18 cellular contexts compared by ENCODE assay signal in the genomic region with DNA sequence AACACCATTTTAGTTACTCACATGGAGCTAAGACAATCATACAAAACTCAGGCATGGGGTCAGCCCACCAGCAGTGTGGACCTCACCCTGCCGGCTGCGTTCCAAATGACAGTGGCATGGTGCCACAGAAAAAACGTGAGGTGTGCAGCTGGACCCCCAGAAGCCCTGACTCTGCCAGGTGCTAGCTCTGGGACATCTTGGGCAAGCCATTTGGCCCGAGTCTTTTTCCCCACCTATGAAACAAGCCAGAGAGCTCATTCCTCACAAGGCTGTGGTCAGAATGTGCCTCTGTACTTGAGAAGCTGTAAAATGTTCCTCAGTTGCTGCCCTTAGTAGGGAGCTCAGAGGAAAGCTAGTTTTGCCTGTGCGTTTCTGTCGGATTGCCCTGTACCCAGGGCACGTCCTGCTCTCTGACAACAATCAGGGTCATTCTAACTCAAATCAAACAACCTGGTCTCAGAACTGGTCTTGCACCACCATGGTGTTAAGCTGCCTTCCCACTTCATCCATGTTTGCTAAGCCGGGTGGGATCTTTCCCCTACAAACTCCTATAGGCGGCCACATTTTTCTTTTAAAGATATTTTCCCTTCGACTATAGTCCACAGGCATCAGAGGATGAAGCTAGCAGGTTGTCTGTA. TPM values are rescaled to one million over a fixed set of nuclear protein-coding genes. Genes with fewer than 3 reads are reported as not detected.
DNase-seq lines count a peak whose midpoint lies in the region; ATAC-seq, FAIRE-seq and TF ChIP-seq lines count a peak whose summit lies in the region.
"Had no signal": no experiment of that assay in that cellular context is flagged by ENCODE, and none has a peak within 500 bp of the region (broad histone marks: within the 10 kb centered on the region; RNA-seq: fewer than 3 reads in every experiment).

No MANE protein-coding gene starts in this region.

- H3K27me3 Mint-ChIP-seq in natural killer cell treated with Interleukin-12 subunit alpha and Interleukin-12 subunit beta and Interleukin-15 and Interleukin-18, amount 100 ng/mL, for 72 hours, result no peaks in the 10 kb centered on the region
- H3K27me3 Mint-ChIP-seq in mesothelial cell of epicardium (ENCODE audit: low read depth), result no peaks in the 10 kb centered on the region

- dilution Hi-C loops in IMR-90 (cut with HindIII; ENCODE audit: low sequenced_read_pairs, unreplicated experiment), result no loop called here

- whole genome bisulfite sequencing in IMR-90 (ENCODE audit: extremely low coverage in 2 of 2, insufficient read length in 1 of 2), 2 experiments, result 75% methylated on average over 3 of the region's 10 CpGs; no CpG with 5 or more reads in 1 of the 2 experiments
- 55% methylated on average over 10 of the region's 10 CpGs for WGBS in K562 (ENCODE audit: insufficient coverage, low coverage, missing lambda C conversion rate)

- H2BK20ac ChIP-seq in IMR-90 (ENCODE audit: low read depth, low read length), result peak overlapping the region; percentile 58; the same call in 1 of the 2 replicates

- TF ChIP-seq EP300 in K562 (IDR thresholded peaks at IDR 0.05; ENCODE audit: low read length), result no peak

- H3K79me2 ChIP-seq in K562 (ENCODE audit: control insufficient read depth, insufficient read depth, low read length), result no peaks in the 10 kb centered on the region

- H2BK5ac ChIP-seq in IMR-90 (ENCODE audit: low read depth, low read length, poor library complexity, severe bottlenecking), result no peak overlapping the region

- H3K4ac ChIP-seq in IMR-90 (ENCODE audit: low read depth, low read length), result peak overlapping the region; percentile 76

- peak overlapping the region; percentile 99 for H2BK120ac ChIP-seq in IMR-90 (ENCODE audit: low read depth, low read length)

- H4K20me1 ChIP-seq in BLaER1 treated with 17β-estradiol and CSF1 and Interleukin-3, amounts not matched to agents 10 nM and 100 nM, result no peaks in the 10 kb centered on the region
- H4K20me1 ChIP-seq in IMR-90 (ENCODE audit: insufficient read depth, low read length) (no peaks in the 10 kb centered on the region), K562 (replicated peaks; ENCODE audit: control insufficient read depth, insufficient read depth, low read length) (no peaks in the 10 kb centered on the region)

- H3K27ac Mint-ChIP-seq in natural killer cell treated with Interleukin-12 subunit alpha and Interleukin-12 subunit beta and Interleukin-15 and Interleukin-18, amount 100 ng/mL, for 72 hours, result peak overlapping the region; percentile 25 to 79
- H3K27ac Mint-ChIP-seq in mesothelial cell of epicardium, result no peak overlapping the region

- H3K4me1 ChIP-seq in BLaER1 treated with 17β-estradiol and CSF1 and Interleukin-3, amounts not matched to agents 10 nM and 100 nM, result peaks cover 73 to 98% (median 95%) of the 10 kb centered on the region in 10 experiments
- H3K4me1 ChIP-seq in IMR-90 (ENCODE audit: control insufficient read depth, insufficient read depth, low read length) (peaks cover 19% of the 10 kb centered on the region), K562 (replicated peaks in 1 of 2; ENCODE audit: control insufficient read depth in 2 of 2, insufficient read depth in 2 of 2, low read length in 2 of 2) (peaks cover 0 to 16% of the 10 kb centered on the region in 2 experiments; a peak in 3 of 5 replicates)
- H3K4me1 ChIP-seq: uterus had no signal

- POLR2A ChIA-PET in IMR-90 (lab: Charles Lee; ENCODE audit: unreplicated experiment) (no interaction called here), K562 (lab: Yijun Ruan, JAX) (interaction anchor here (0.6 to 1.6 kb wide), 9 partner anchors 8 to 145 kb away, joined by 3 to 6 read pairs (median 3); no protein-coding TSS in a partner anchor)

- TF ChIP-seq RAD21 in IMR-90 (IDR thresholded peaks at IDR 0.05; ENCODE audit: low read length), result no peak
- no peak for TF ChIP-seq RAD21 in K562 (CRISPR knock-in tag; conservative IDR thresholded peaks at IDR 0.05 in 1 of 2, IDR thresholded peaks at IDR 0.05 in 1 of 2)

- H3K9me1 ChIP-seq in IMR-90 (ENCODE audit: insufficient read depth, low read length), result peaks cover 16% of the 10 kb centered on the region
- no peaks in the 10 kb centered on the region for H3K9me1 ChIP-seq in K562 (ENCODE audit: control insufficient read depth, insufficient read depth, low read length)

- CTCF ChIA-PET in IMR-90 (lab: Yijun Ruan, JAX) (interaction anchor here (0.6 kb wide), 1 partner anchor 26 kb away, joined by 7 read pairs; no protein-coding TSS in a partner anchor), K562 (lab: Yijun Ruan, JAX; ENCODE audit: low intra/inter-chr PET ratio) (no interaction called here)

- H2AFZ ChIP-seq in IMR-90 (replicated peaks; ENCODE audit: low read length, poor library complexity) (peak overlapping the region; percentile 11), K562 (ENCODE audit: low read depth, low read length) (peak overlapping the region; percentile 72; the same call in 1 of the 2 replicates)

- H3K79me1 ChIP-seq in IMR-90 (ENCODE audit: low read depth in 1 of 2, low read length in 2 of 2), result 0 out of 4 replicates have a peak, but pooled peaks cover 0 to 8% of the 10 kb centered on the region in 2 experiments

- peak overlapping the region; percentile 97; the same call in 1 of the 2 replicates for H2AK5ac ChIP-seq in IMR-90 (ENCODE audit: low read depth, low read length)

- no peak for TF ChIP-seq CTCF in IMR-90 (conservative IDR thresholded peaks at IDR 0.05; ENCODE audit: low read depth, low read length)
- no peak for TF ChIP-seq CTCF in K562 (IDR thresholded peaks at IDR 0.05 in 2 of 3, conservative IDR thresholded peaks at IDR 0.05 in 1 of 3; ENCODE audit: insufficient read depth in 2 of 3, low read depth in 1 of 3, low read length in 3 of 3)
- no peak for TF ChIP-seq CTCF in mesothelial cell of epicardium (IDR thresholded peaks at IDR 0.05; ENCODE audit: unreplicated experiment)

- H3K36me3 Mint-ChIP-seq in natural killer cell treated with Interleukin-12 subunit alpha and Interleukin-12 subunit beta and Interleukin-15 and Interleukin-18, amount 100 ng/mL, for 72 hours, result no peaks in the 10 kb centered on the region
- H3K36me3 Mint-ChIP-seq in mesothelial cell of epicardium, result no peaks in the 10 kb centered on the region

- H4K91ac ChIP-seq in IMR-90 (ENCODE audit: insufficient read depth, low read depth, low read length), result peak overlapping the region; percentile 53

- H3K56ac ChIP-seq in IMR-90 (ENCODE audit: extremely low read depth, insufficient read depth, low read length), result no peak overlapping the region

- TF ChIP-seq POLR2A in IMR-90 (IDR thresholded peaks at IDR 0.05; ENCODE audit: low read depth, low read length), result no peak
- no peak for TF ChIP-seq POLR2A in K562 (conservative IDR thresholded peaks at IDR 0.05)

- no peak for DNase-seq in IMR-90
- DNase-seq in K562 (ENCODE audit: extremely low read depth in 1 of 4, low spot score in 3 of 4), result no peak
- no peak for DNase-seq in natural killer cell treated with Interleukin-12 subunit alpha and Interleukin-12 subunit beta and Interleukin-15 and Interleukin-18, amount 100 ng/mL, for 72 hours (ENCODE audit: low spot score)
- DNase-seq in NCI-H524 treated with DMSO at 0.1 percent for 48 hours (lab: John Stamatoyannopoulos, UW), result no peak
- no peak for DNase-seq in NCI-H748 treated with DMSO at 0.1 percent for 48 hours (lab: John Stamatoyannopoulos, UW)
- DNase-seq in mesothelial cell of epicardium (ENCODE audit: low spot score in 2 of 2, unreplicated experiment in 2 of 2), result no peak
- DNase-seq: activated CD4-positive, alpha-beta T cell treated with anti-CD3 and anti-CD28 coated beads for 4 hours; activated effector memory CD4-positive, alpha-beta T cell treated with Interleukin-2 at 50 U/mL for 16 hours; NCI-H1105; NCI-H446 treated with DMSO at 0.1 percent for 48 hours; Peyer's patch; stimulated activated CD4-positive, alpha-beta T cell treated with anti-CD3 and anti-CD28 coated beads, Interleukin-1b, Interleukin-23, amount 100 ng/mL, for 48 hours; uterus had no signal

- in situ Hi-C loops in IMR-90 (cut with MboI; ENCODE audit: low sequenced_read_pairs) (no loop called here), K562 (cut with MboI) (no loop called here)

- peak overlapping the region; percentile 3 to 90 (median 83); a peak in 20 of 22 replicates for H3K9ac ChIP-seq in BLaER1 treated with 17β-estradiol and CSF1 and Interleukin-3, amounts not matched to agents 10 nM and 100 nM
- H3K9ac ChIP-seq in IMR-90 (ENCODE audit: low read depth, low read length), result no peak overlapping the region
- H3K9ac ChIP-seq in K562 (ENCODE audit: insufficient read depth in 1 of 2, low read depth in 2 of 2, low read length in 2 of 2), result no peak overlapping the region

- intact Hi-C loops in IMR-90 (cut with micrococcal nuclease), result loop anchor here (10.0 kb wide), 1 partner anchor 202 kb away; no protein-coding TSS in a partner anchor
- intact Hi-C loops in K562 (cut with micrococcal nuclease), result no loop called here

- H2BK15ac ChIP-seq in IMR-90 (ENCODE audit: low read depth, low read length), result peak overlapping the region; percentile 98; the same call in 2 of the 3 replicates

- peaks cover 56 to 59% of the 10 kb centered on the region in 2 donors for H3K4me1 Mint-ChIP-seq in natural killer cell treated with Interleukin-12 subunit alpha and Interleukin-12 subunit beta and Interleukin-15 and Interleukin-18, amount 100 ng/mL, for 72 hours (ENCODE audit: low read depth in 2 of 2)
- peaks cover 30% of the 10 kb centered on the region for H3K4me1 Mint-ChIP-seq in mesothelial cell of epicardium

- ATAC-seq in IMR-90 (ENCODE audit: low read depth), result no peak
- ATAC-seq in K562, result no peak
- no peak for ATAC-seq in natural killer cell treated with Interleukin-12 subunit alpha and Interleukin-12 subunit beta and Interleukin-15 and Interleukin-18, amount 100 ng/mL, for 72 hours
- no peak for ATAC-seq in HG03432 (IDR thresholded peaks at IDR 0.05; ENCODE audit: unreplicated experiment)

- FAIRE-seq in K562 (lab: Jason Lieb, UNC), result no peak
- FAIRE-seq: G401.6 had no signal

- no peaks in the 10 kb centered on the region for H3K36me3 ChIP-seq in BLaER1 treated with 17β-estradiol and CSF1 and Interleukin-3, amounts not matched to agents 10 nM and 100 nM
- H3K36me3 ChIP-seq in IMR-90 (ENCODE audit: control insufficient read depth, insufficient read depth, low read length), result no peaks in the 10 kb centered on the region
- H3K36me3 ChIP-seq in K562 (ENCODE audit: control insufficient read depth, insufficient read depth, low read length), result no peaks in the 10 kb centered on the region
- H3K36me3 ChIP-seq: Peyer's patch, uterus had no signal

- H3K27me3 ChIP-seq in BLaER1 treated with 17β-estradiol and CSF1 and Interleukin-3, amounts not matched to agents 10 nM and 100 nM, result no peaks in the 10 kb centered on the region
- H3K27me3 ChIP-seq in IMR-90 (ENCODE audit: control insufficient read depth, insufficient read depth, low read length) (no peaks in the 10 kb centered on the region), K562 (ENCODE audit: control insufficient read depth in 2 of 2, insufficient read depth in 2 of 2, low read length in 2 of 2) (no peaks in the 10 kb centered on the region)
- H3K27me3 ChIP-seq: body of pancreas, Peyer's patch, uterus had no signal

- no peaks in the 10 kb centered on the region for H3K9me3 Mint-ChIP-seq in natural killer cell treated with Interleukin-12 subunit alpha and Interleukin-12 subunit beta and Interleukin-15 and Interleukin-18, amount 100 ng/mL, for 72 hours
- H3K9me3 Mint-ChIP-seq in mesothelial cell of epicardium, result no peaks in the 10 kb centered on the region

- H3K27ac ChIP-seq in BLaER1 treated with 17β-estradiol and CSF1 and Interleukin-3, amounts not matched to agents 10 nM and 100 nM, result peak overlapping the region; percentile 47 to 99 (median 97); a peak in 21 of 22 replicates
- H3K27ac ChIP-seq in IMR-90 (ENCODE audit: insufficient read depth, low read length) (no peak overlapping the region), K562 (ENCODE audit: extremely low read depth, low read depth, low read length) (no peak overlapping the region)

- peak overlapping the region; percentile 30; the same call in 1 of the 2 replicates for H3K18ac ChIP-seq in IMR-90 (ENCODE audit: low read depth, low read length)

- peaks cover 0 to 21% (median 7%) of the 10 kb centered on the region in 11 experiments; a peak in 11 of 22 replicates for H3K9me3 ChIP-seq in BLaER1 treated with 17β-estradiol and CSF1 and Interleukin-3, amounts not matched to agents 10 nM and 100 nM (replicated peaks in 1 of 11)
- H3K9me3 ChIP-seq in IMR-90 (ENCODE audit: control insufficient read depth, insufficient read depth, low read length), result no peaks in the 10 kb centered on the region
- no peaks in the 10 kb centered on the region for H3K9me3 ChIP-seq in K562 (replicated peaks; ENCODE audit: control insufficient read depth, insufficient read depth, low read depth, low read length)
- H3K9me3 ChIP-seq: body of pancreas, Peyer's patch, uterus had no signal

- H2AK9ac ChIP-seq in IMR-90 (replicated peaks; ENCODE audit: low read depth, low read length, poor library complexity), result peak overlapping the region; percentile 11

- peak overlapping the region; percentile 4 to 71; a peak in 2 of 4 replicates for H4K8ac ChIP-seq in IMR-90 (ENCODE audit: low read depth in 2 of 2, low read length in 2 of 2)

- H3K14ac ChIP-seq in IMR-90 (replicated peaks; ENCODE audit: low read depth, low read length), result peak overlapping the region; percentile 69; the same call in 1 of the 2 replicates

- H3K4me3 Mint-ChIP-seq in natural killer cell treated with Interleukin-12 subunit alpha and Interleukin-12 subunit beta and Interleukin-15 and Interleukin-18, amount 100 ng/mL, for 72 hours, result no peak overlapping the region
- no peak overlapping the region for H3K4me3 Mint-ChIP-seq in mesothelial cell of epicardium

- H3K4me3 ChIP-seq in BLaER1 treated with 17β-estradiol and CSF1 and Interleukin-3, amounts not matched to agents 10 nM and 100 nM, result peak overlapping the region in 8 of 10 experiments; percentile 13 to 52 (median 38); a peak in 11 of 20 replicates
- H3K4me3 ChIP-seq in IMR-90 (ENCODE audit: insufficient read depth, low read depth, low read length) (no peak overlapping the region), K562 (no peak overlapping the region)
- H3K4me3 ChIP-seq: body of pancreas, Peyer's patch, uterus had no signal

- peak overlapping the region; percentile 5; the same call in 1 of the 2 replicates for H4K5ac ChIP-seq in IMR-90 (ENCODE audit: low read depth, low read length)

- no TSS peak for BruUV-seq in IMR-90 (replicated peaks; lab: Mats Ljungman, UMichigan)
- BruUV-seq in K562 (replicated peaks; lab: Mats Ljungman, UMichigan), result no TSS peak

- peak overlapping the region; percentile 78 to 98 (median 92) for H3K4me2 ChIP-seq in BLaER1 treated with 17β-estradiol and CSF1 and Interleukin-3, amounts not matched to agents 10 nM and 100 nM
- H3K4me2 ChIP-seq in IMR-90 (ENCODE audit: low read depth, low read length) (no peak overlapping the region), K562 (ENCODE audit: insufficient read depth, low read length) (0 out of 2 replicates have a peak overlapping the region, but pooled peaks have one; percentile 1)

- H3K23ac ChIP-seq in IMR-90 (ENCODE audit: low read depth, low read length), result no peak overlapping the region

RNA-seq across cellular contexts. Expression of a gene that starts 44.9 kb away (rescaled TPM):
- total RNA-seq in IMR-90 (2012; rRNA removed), result under 0.01 TPM in 1 of 2 replicates, not detected in the other
- polyA plus RNA-seq in IMR-90 (2012; rRNA removed), result 0.07 and 0.14 TPM in 2 replicates
- polyA plus RNA-seq in IMR-90 (2012; cell fraction: cytosol; rRNA removed), result 0.05 and 0.19 TPM in 2 replicates
- polyA plus RNA-seq in IMR-90 (2012; cell fraction: nucleus; rRNA removed; ENCODE audit: low replicate concordance), result 0.12 TPM in 1 of 2 replicates, not detected in the other
- 0.42 TPM in 1 of 2 replicates, not detected in the other for total RNA-seq in K562 (2011; cell fraction: chromatin; rRNA removed; ENCODE audit: low replicate concordance)
- total RNA-seq in K562 (2011; cell fraction: nucleolus; rRNA removed), result 0.17 and 0.26 TPM in 2 replicates
- 0.15 and 0.92 TPM in 2 replicates for total RNA-seq in K562 (2011; cell fraction: nucleoplasm; rRNA removed)
- 0.08 TPM in 1 of 2 replicates, not detected in the other for total RNA-seq in K562 (2014; rRNA removed)
- total RNA-seq in K562 (2014; rRNA removed; fragmentation: Illumina TruSeq; extraction: Trizol), result 0.07 and 0.29 TPM in 2 replicates
- 0.15 and 0.33 TPM in 2 replicates for total RNA-seq in K562 (2015; rRNA removed; fragmentation: Illumina TruSeq; extraction: Trizol)
- 0.13 and 0.27 TPM in 2 replicates for total RNA-seq in K562 (2021)
- 0.11 and 0.12 TPM in 2 replicates for polyA plus RNA-seq in K562 (2011; rRNA removed)
- polyA plus RNA-seq in K562 (2011; cell fraction: cytosol; rRNA removed), result 0.16 TPM in 1 of 2 replicates, not detected in the other
- polyA plus RNA-seq in K562 (2011; cell fraction: nucleus; rRNA removed), result 0.14 and 0.36 TPM in 2 replicates
- 0.76 and 4.9 TPM in 2 replicates for polyA plus RNA-seq in K562 (2012)
- 0.09 and 0.14 TPM in 2 replicates for polyA plus RNA-seq in K562 (2014; fragmentation: Illumina TruSeq; extraction: Trizol)
- under 1 TPM in 1 of 2 experiments, not detected in 1; 0.07 TPM for polyA plus RNA-seq in K562 (2014; fragmentation: Nextera tagmentation; extraction: Ambion mirVana)
- polyA plus RNA-seq in K562 (2014; rRNA removed), result 0.35 and 0.41 TPM in 2 replicates
- polyA minus RNA-seq in K562 (2011; rRNA and poly(A)+ RNA removed), result 0.11 and 0.12 TPM in 2 replicates
- not detected in 2 replicates for polyA minus RNA-seq in K562 (2011; cell fraction: cytosol; rRNA and poly(A)+ RNA removed)
- polyA minus RNA-seq in K562 (2011; cell fraction: nucleus; rRNA and poly(A)+ RNA removed), result 0.13 and 0.22 TPM in 2 replicates
- 1 to 10 TPM in 1 of 2 donors, under 1 TPM in 1; 0.69 to 1.5 TPM for total RNA-seq in natural killer cell treated with Interleukin-12 subunit alpha and Interleukin-12 subunit beta and Interleukin-15 and Interleukin-18, amount 100 ng/mL, for 72 hours
- total RNA-seq in mesothelial cell of epicardium, result not detected in 3 replicates
- total RNA-seq: mesenteric fat pad had no signal

Comparison
In these comparisons a context has a peak if more than half of its experiments do, and no peak if none do; other contexts are left out.
1. H3K27ac ChIP-seq: peak in BLaER1 treated with 17β-estradiol and CSF1 and Interleukin-3, amounts not matched to agents 10 nM and 100 nM (11 of 11); none in IMR-90 (single experiment) and K562 (single experiment).
2. H3K4me3 ChIP-seq: peak in BLaER1 treated with 17β-estradiol and CSF1 and Interleukin-3, amounts not matched to agents 10 nM and 100 nM (8 of 10); none in IMR-90 (single experiment) and K562 (single experiment).
3. H3K9ac ChIP-seq: peak in BLaER1 treated with 17β-estradiol and CSF1 and Interleukin-3, amounts not matched to agents 10 nM and 100 nM (11 of 11); none in IMR-90 (single experiment) and K562 (0 of 2).